ENCODE assay signal across 23 cellular contexts in the genomic region with DNA sequence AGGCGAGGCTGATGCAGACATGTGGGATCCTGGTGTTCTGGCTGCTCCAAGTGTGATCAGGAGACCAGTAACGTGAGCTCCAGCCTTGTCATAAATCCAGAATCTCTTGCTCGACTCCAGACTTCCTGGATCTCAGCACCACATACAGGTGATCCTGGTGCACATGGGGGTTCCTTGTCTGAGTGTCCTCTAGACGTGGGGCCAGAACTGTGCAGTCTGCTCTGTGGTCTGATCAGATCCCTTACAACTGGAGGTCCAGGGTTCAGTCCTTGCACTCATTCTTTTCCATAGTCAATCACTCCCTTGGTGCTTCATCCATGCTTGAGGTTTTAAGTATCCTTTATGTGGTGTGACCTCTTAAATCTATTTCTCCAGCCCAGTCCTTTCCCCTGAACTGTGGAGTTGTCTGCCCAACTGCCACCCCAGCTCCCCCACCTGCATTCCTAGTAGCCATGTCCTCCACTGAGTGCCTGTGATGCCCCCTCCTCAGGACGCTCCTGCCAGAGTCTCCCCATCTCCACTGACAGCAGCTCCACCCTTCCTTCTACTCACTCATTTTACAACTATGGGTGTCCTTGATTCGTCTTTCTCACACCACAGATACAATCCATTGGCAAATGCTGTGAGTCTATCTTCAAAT. TPM values are rescaled to one million over a fixed set of nuclear protein-coding genes. Genes with fewer than 3 reads are reported as not detected.
DNase-seq lines count a peak whose midpoint lies in the region; ATAC-seq lines count a peak whose summit lies in the region.
"Had no signal": no experiment of that assay in that cellular context is flagged by ENCODE, and none has a peak within 500 bp of the region (broad histone marks: within the 10 kb centered on the region; RNA-seq: fewer than 3 reads in every experiment).

No MANE protein-coding gene starts in this region.

- peaks cover 3% of the 10 kb centered on the region for H3K9me3 Mint-ChIP-seq in activated CD4-positive, alpha-beta T cell treated with anti-CD3 and anti-CD28 coated beads for 36 hours (ENCODE audit: low read depth)
- H3K9me3 Mint-ChIP-seq in CD8-positive, alpha-beta memory T cell, result peaks cover 7 to 22% (median 21%) of the 10 kb centered on the region in 5 donors
- H3K9me3 Mint-ChIP-seq in activated CD4-positive, alpha-beta memory T cell treated with anti-CD3 and anti-CD28 coated beads, Interleukin-2, amount 10 ng/mL, durations not matched to agents 7 days and 5 days, result peaks cover 17% of the 10 kb centered on the region
- peaks cover 0 to 26% (median 12%) of the 10 kb centered on the region in 9 donors for H3K9me3 Mint-ChIP-seq in naive thymus-derived CD8-positive, alpha-beta T cell

- CTCF ChIA-PET in activated CD4-positive, alpha-beta T cell treated with anti-CD3 and anti-CD28 coated beads for 36 hours (lab: Charles Lee), result no interaction called here
- CTCF ChIA-PET in CD8-positive, alpha-beta memory T cell (lab: Charles Lee), result no interaction called here
- CTCF ChIA-PET in activated CD4-positive, alpha-beta memory T cell treated with anti-CD3 and anti-CD28 coated beads, Interleukin-2, amount 10 ng/mL, durations not matched to agents 7 days and 5 days (lab: Charles Lee), result no interaction called here

- H3K4me1 ChIP-seq in CD8-positive, alpha-beta memory T cell (ENCODE audit: insufficient read depth, low read length), result peaks cover 34% of the 10 kb centered on the region
- H3K4me1 ChIP-seq: psoas muscle had no signal

- peak overlapping the region; percentile 14 for H3K27ac Mint-ChIP-seq in activated CD4-positive, alpha-beta T cell treated with anti-CD3 and anti-CD28 coated beads for 36 hours
- H3K27ac Mint-ChIP-seq in CD8-positive, alpha-beta memory T cell, result peak overlapping the region; percentile 36 to 99 (median 78)
- peak overlapping the region; percentile 17 for H3K27ac Mint-ChIP-seq in activated CD4-positive, alpha-beta memory T cell treated with anti-CD3 and anti-CD28 coated beads, Interleukin-2, amount 10 ng/mL, durations not matched to agents 7 days and 5 days
- H3K27ac Mint-ChIP-seq in naive thymus-derived CD8-positive, alpha-beta T cell, result peak overlapping the region in 9 of 10 donors; percentile 53 to 100 (median 92)

- peaks cover 33% of the 10 kb centered on the region for H3K4me1 Mint-ChIP-seq in activated CD4-positive, alpha-beta T cell treated with anti-CD3 and anti-CD28 coated beads for 36 hours
- peaks cover 40 to 56% (median 50%) of the 10 kb centered on the region in 3 donors for H3K4me1 Mint-ChIP-seq in CD8-positive, alpha-beta memory T cell
- H3K4me1 Mint-ChIP-seq in activated CD4-positive, alpha-beta memory T cell treated with anti-CD3 and anti-CD28 coated beads, Interleukin-2, amount 10 ng/mL, durations not matched to agents 7 days and 5 days, result peaks cover 38% of the 10 kb centered on the region
- peaks cover 26 to 55% (median 46%) of the 10 kb centered on the region in 4 donors for H3K4me1 Mint-ChIP-seq in naive thymus-derived CD8-positive, alpha-beta T cell

- no peak overlapping the region for H3K27ac ChIP-seq in CD8-positive, alpha-beta memory T cell (ENCODE audit: low read depth, low read length)
- H3K27ac ChIP-seq: dorsolateral prefrontal cortex, GM23248, heart right ventricle, left lung, psoas muscle, upper lobe of left lung had no signal

- H3K27me3 Mint-ChIP-seq in activated CD4-positive, alpha-beta T cell treated with anti-CD3 and anti-CD28 coated beads for 36 hours, result no peaks in the 10 kb centered on the region
- peaks cover 0 to 20% of the 10 kb centered on the region in 2 donors for H3K27me3 Mint-ChIP-seq in CD8-positive, alpha-beta memory T cell
- peaks cover 4% of the 10 kb centered on the region for H3K27me3 Mint-ChIP-seq in activated CD4-positive, alpha-beta memory T cell treated with anti-CD3 and anti-CD28 coated beads, Interleukin-2, amount 10 ng/mL, durations not matched to agents 7 days and 5 days
- H3K27me3 Mint-ChIP-seq in naive thymus-derived CD8-positive, alpha-beta T cell, result no peaks in the 10 kb centered on the region

- ATAC-seq in activated CD4-positive, alpha-beta T cell treated with anti-CD3 and anti-CD28 coated beads for 36 hours, result no peak
- no peak for ATAC-seq in naive thymus-derived CD8-positive, alpha-beta T cell
- no peak for ATAC-seq in HG02885 (IDR thresholded peaks at IDR 0.05; ENCODE audit: poor library complexity, unreplicated experiment)
- ATAC-seq: heart right ventricle, left lung, psoas muscle, Right ventricle myocardium inferior had no signal

- H3K4me3 Mint-ChIP-seq in activated CD4-positive, alpha-beta T cell treated with anti-CD3 and anti-CD28 coated beads for 36 hours, result no peak overlapping the region
- H3K4me3 Mint-ChIP-seq in CD8-positive, alpha-beta memory T cell, result peak overlapping the region in 6 of 7 donors; percentile 11 to 100 (median 98)
- no peak overlapping the region for H3K4me3 Mint-ChIP-seq in activated CD4-positive, alpha-beta memory T cell treated with anti-CD3 and anti-CD28 coated beads, Interleukin-2, amount 10 ng/mL, durations not matched to agents 7 days and 5 days
- peak overlapping the region in 8 of 10 donors; percentile 1 to 99 (median 73) for H3K4me3 Mint-ChIP-seq in naive thymus-derived CD8-positive, alpha-beta T cell

- no peaks in the 10 kb centered on the region for H3K27me3 ChIP-seq in CD8-positive, alpha-beta memory T cell (ENCODE audit: insufficient read depth, low read length, poor library complexity, severe bottlenecking)
- H3K27me3 ChIP-seq: dorsolateral prefrontal cortex, heart right ventricle, left lung, MG63, upper lobe of left lung had no signal

- peaks cover 46% of the 10 kb centered on the region for H3K36me3 Mint-ChIP-seq in activated CD4-positive, alpha-beta T cell treated with anti-CD3 and anti-CD28 coated beads for 36 hours (ENCODE audit: low read depth)
- peaks cover 20 to 47% (median 42%) of the 10 kb centered on the region in 3 donors for H3K36me3 Mint-ChIP-seq in CD8-positive, alpha-beta memory T cell
- H3K36me3 Mint-ChIP-seq in activated CD4-positive, alpha-beta memory T cell treated with anti-CD3 and anti-CD28 coated beads, Interleukin-2, amount 10 ng/mL, durations not matched to agents 7 days and 5 days (ENCODE audit: low read depth), result peaks cover 57% of the 10 kb centered on the region
- peaks cover 27 to 45% (median 42%) of the 10 kb centered on the region in 3 donors for H3K36me3 Mint-ChIP-seq in naive thymus-derived CD8-positive, alpha-beta T cell

- no peak overlapping the region for H3K4me3 ChIP-seq in CD8-positive, alpha-beta memory T cell (ENCODE audit: low read length)
- H3K4me3 ChIP-seq: dorsolateral prefrontal cortex, GM23248, heart right ventricle, left lung, MG63, psoas muscle, smooth muscle cell, upper lobe of left lung had no signal

- DNase-seq in activated CD4-positive, alpha-beta T cell treated with anti-CD3 and anti-CD28 coated beads for 36 hours, result no peak
- DNase-seq in activated CD4-positive, alpha-beta T cell treated with anti-CD3 and anti-CD28 coated beads for 48 hours, result no peak
- no peak for DNase-seq in CD8-positive, alpha-beta memory T cell
- no peak for DNase-seq in activated CD4-positive, alpha-beta memory T cell treated with anti-CD3 and anti-CD28 coated beads, Interleukin-2, amount 10 ng/mL, durations not matched to agents 7 days and 5 days
- peak in 1 of 10 donors; percentile 11 for DNase-seq in naive thymus-derived CD8-positive, alpha-beta T cell
- DNase-seq in NCI-H1417 treated with DMSO at 0.1 percent for 48 hours (lab: John Stamatoyannopoulos, UW) (no peak), NCI-H69 (lab: John Stamatoyannopoulos, UW) (no peak)
- DNase-seq: activated CD8-positive, alpha-beta memory T cell treated with anti-CD3 and anti-CD28 coated beads for 24 hours; amygdala; dorsolateral prefrontal cortex; GM23248; heart right ventricle; left lung; MG63; midbrain; NCI-H2171 treated with DMSO at 0.1 percent for 48 hours; NCI-H526; psoas muscle; stimulated activated CD4-positive, alpha-beta T cell treated with anti-CD3 and anti-CD28 coated beads, Interleukin-4, amount 100 ng/mL, for 1 hour; upper lobe of left lung had no signal

- no peaks in the 10 kb centered on the region for H3K9me3 ChIP-seq in CD8-positive, alpha-beta memory T cell (ENCODE audit: low read length)
- H3K9me3 ChIP-seq: MG63, psoas muscle, upper lobe of left lung had no signal

- intact Hi-C loops in activated CD4-positive, alpha-beta T cell treated with anti-CD3 and anti-CD28 coated beads for 36 hours (cut with DNase I, micrococcal nuclease), result no loop called here

- POLR2A ChIA-PET in activated CD4-positive, alpha-beta T cell treated with anti-CD3 and anti-CD28 coated beads for 36 hours (lab: Charles Lee), result interaction anchor here (0.5 to 1.4 kb wide), 2 partner anchors 44 to 85 kb away, joined by 3 to 6 read pairs; no protein-coding TSS in a partner anchor
- POLR2A ChIA-PET in CD8-positive, alpha-beta memory T cell (lab: Charles Lee), result no interaction called here
- POLR2A ChIA-PET in activated CD4-positive, alpha-beta memory T cell treated with anti-CD3 and anti-CD28 coated beads, Interleukin-2, amount 10 ng/mL, durations not matched to agents 7 days and 5 days (lab: Charles Lee), result interaction anchor here (1.0 to 5.1 kb wide), 2 partner anchors 28 to 87 kb away, joined by 3 to 66 read pairs; no protein-coding TSS in a partner anchor
- POLR2A ChIA-PET in naive thymus-derived CD8-positive, alpha-beta T cell (lab: Charles Lee), result interaction anchor here (0.8 to 1.1 kb wide), 3 partner anchors 64 to 85 kb away, joined by 3 to 4 read pairs (median 3); no protein-coding TSS in a partner anchor

- H3K36me3 ChIP-seq in CD8-positive, alpha-beta memory T cell (ENCODE audit: insufficient read depth, low read length), result peaks cover 25% of the 10 kb centered on the region

RNA-seq across cellular contexts. Expression of a gene that starts 5.1 kb away (rescaled TPM):
- total RNA-seq in activated CD4-positive, alpha-beta T cell treated with anti-CD3 and anti-CD28 coated beads for 36 hours, result 100 to 1,000 TPM; 660 to 678 TPM
- 100 to 1,000 TPM; 823 to 860 TPM for total RNA-seq in CD8-positive, alpha-beta memory T cell
- 4,018 TPM for polyA plus RNA-seq in CD8-positive, alpha-beta memory T cell
- 1,000 to 10,000 TPM; 1,690 to 1,696 TPM for total RNA-seq in activated CD4-positive, alpha-beta memory T cell treated with anti-CD3 and anti-CD28 coated beads, Interleukin-2, amount 10 ng/mL, durations not matched to agents 7 days and 5 days
- total RNA-seq in naive thymus-derived CD8-positive, alpha-beta T cell, result 1,000 to 10,000 TPM; 1,354 to 1,362 TPM
- polyA plus RNA-seq in naive thymus-derived CD8-positive, alpha-beta T cell, result 1,000 to 10,000 TPM; 2,582 to 3,026 (median 3,019) TPM

Comparison
In these comparisons a context has a peak if more than half of its experiments do, and no peak if none do; other contexts are left out.
1. H3K27ac Mint-ChIP-seq: peak in every context shown above with its lines; median percentile 92 in naive thymus-derived CD8-positive, alpha-beta T cell; 78 in CD8-positive, alpha-beta memory T cell; 17 in activated CD4-positive, alpha-beta memory T cell treated with anti-CD3 and anti-CD28 coated beads, Interleukin-2, amount 10 ng/mL, durations not matched to agents 7 days and 5 days; 14 in activated CD4-positive, alpha-beta T cell treated with anti-CD3 and anti-CD28 coated beads for 36 hours.
2. H3K4me3 Mint-ChIP-seq: peak in CD8-positive, alpha-beta memory T cell (6 of 7) and naive thymus-derived CD8-positive, alpha-beta T cell (8 of 10); none in activated CD4-positive, alpha-beta T cell treated with anti-CD3 and anti-CD28 coated beads for 36 hours (single experiment) and activated CD4-positive, alpha-beta memory T cell treated with anti-CD3 and anti-CD28 coated beads, Interleukin-2, amount 10 ng/mL, durations not matched to agents 7 days and 5 days (single experiment).